ENCODE assay signal across 1 cellular context in genomic region chrX:109839694-109840358, GRCh38.
TF ChIP-seq lines count a peak whose summit lies in the region.

No MANE protein-coding gene starts in this region.

TF ChIP-seq in GM23338, 12 proteins besides CTCF, POLR2A, EP300 and RAD21 (continued from another document):
- TF ChIP-seq JUNB (IDR thresholded peaks at IDR 0.05; ENCODE audit: unreplicated experiment): no peak
- no peak for TF ChIP-seq STAT1 (IDR thresholded peaks at IDR 0.05; ENCODE audit: unreplicated experiment)
TF ChIP-seq in GM23338: peak in this region for 0.
